8 cellular contexts compared by ENCODE assay signal in the genomic region with DNA sequence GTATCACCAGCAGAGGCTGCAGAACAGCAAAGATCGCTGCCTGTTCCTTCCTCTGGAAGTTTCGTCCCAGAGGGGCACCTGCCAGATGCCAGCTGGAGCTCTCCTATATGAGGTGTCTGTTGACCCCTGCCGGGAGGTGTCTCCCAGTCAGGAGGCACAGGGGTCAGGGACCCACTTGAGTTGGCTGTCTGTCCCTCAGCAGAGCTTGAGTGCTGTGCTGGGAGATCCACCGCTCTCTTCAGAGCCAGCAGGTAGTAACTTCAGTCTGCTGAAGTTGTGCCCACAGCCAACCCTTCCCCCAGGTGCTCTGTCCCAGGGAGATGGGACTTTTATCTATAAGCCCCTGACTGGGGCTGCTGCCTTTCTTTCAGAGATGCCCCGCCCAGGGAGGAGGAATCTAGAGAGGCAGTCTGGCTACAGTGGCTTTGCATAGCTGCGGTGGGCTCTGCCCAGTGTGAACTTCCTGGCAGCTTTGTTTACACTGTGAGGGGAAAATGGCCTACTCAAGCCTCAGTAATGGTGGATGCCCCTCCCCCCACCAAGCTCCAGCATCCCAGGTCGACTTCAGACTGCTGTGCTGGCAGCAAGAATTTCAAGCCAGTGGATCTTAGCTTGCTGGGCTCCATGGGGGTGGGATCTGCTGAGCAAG. TPM values are rescaled to one million over a fixed set of nuclear protein-coding genes. Genes with fewer than 3 reads are reported as not detected.
DNase-seq lines count a peak whose midpoint lies in the region; ATAC-seq and TF ChIP-seq lines count a peak whose summit lies in the region.
"Not testable (repeated sequence)": the region's sequence is repeated elsewhere in the genome, so short reads cannot be mapped to it uniquely, and the experiment has no call there.

No MANE protein-coding gene starts in this region.

- DNase-seq in CD4-positive, alpha-beta memory T cell, result peak; percentile 23 to 55 (median 38)
- DNase-seq in IMR-90, result peak; percentile 51
- DNase-seq in T-cell, result peak in 27 of 34 experiments; percentile 27 to 65 (median 47)
- not testable (repeated sequence) for DNase-seq in activated T-helper 2 cell treated with anti-CD3 and anti-CD28 coated beads, Interferon-gamma antibody, Interleukin-2, Interleukin-4, amounts not matched to agents 10 μg/mL and 5 μg/mL and 100 μg/mL, durations not matched to agents 14 hours and 24 hours and 36 hours (ENCODE audit: low spot score); stimulated activated effector memory CD8-positive, alpha-beta T cell treated with anti-CD3 and anti-CD28 coated beads, Interleukin-12 subunit alpha, Interleukin-12 subunit beta, amount 100 ng/mL, for 72 hours (ENCODE audit: low spot score in 2 of 2)
- peak in 1 of 2 donors; percentile 54 for DNase-seq in central memory CD8-positive, alpha-beta T cell (ENCODE audit: low spot score in 2 of 2)
- peak in 1 of 2 donors; percentile 40 for DNase-seq in cardiac muscle cell (ENCODE audit: low read depth in 1 of 2, low spot score in 1 of 2)

- H3K23ac ChIP-seq in IMR-90 (ENCODE audit: low read depth, low read length), result not testable (repeated sequence)

- H4K91ac ChIP-seq in IMR-90 (ENCODE audit: insufficient read depth, low read depth, low read length), result not testable (repeated sequence)

- POLR2A ChIA-PET in CD4-positive, alpha-beta memory T cell (lab: Charles Lee; ENCODE audit: partially characterized antibody), result interaction anchor here (1.3 to 4.3 kb wide), 3 partner anchors 9 to 13 kb away, joined by 4 to 29 read pairs (median 12); no protein-coding TSS in a partner anchor
- POLR2A ChIA-PET in IMR-90 (lab: Charles Lee; ENCODE audit: unreplicated experiment); T-cell (lab: Charles Lee): not testable (repeated sequence)

- ATAC-seq in IMR-90 (ENCODE audit: low read depth) (peak; percentile 50), T-cell (replicated peaks in 1 of 4) (peak in 3 of 4 experiments; percentile 37 to 71 (median 63))
- peak; percentile 76 for ATAC-seq in central memory CD8-positive, alpha-beta T cell (replicated peaks; ENCODE audit: extremely low read depth, poor library complexity, severe bottlenecking)
- ATAC-seq in stimulated activated effector memory CD8-positive, alpha-beta T cell treated with anti-CD3 and anti-CD28 coated beads, Interleukin-12 subunit alpha, Interleukin-12 subunit beta, amount 100 ng/mL, for 72 hours, result not testable (repeated sequence)

- peak overlapping the region in 4 of 8 donors; percentile 44 to 74 (median 52) for H3K4me3 Mint-ChIP-seq in CD4-positive, alpha-beta memory T cell
- H3K4me3 Mint-ChIP-seq in T-cell, result peak overlapping the region in 1 of 3 donors; percentile 63
- H3K4me3 Mint-ChIP-seq in activated T-helper 2 cell treated with anti-CD3 and anti-CD28 coated beads, Interferon-gamma antibody, Interleukin-2, Interleukin-4, amounts not matched to agents 10 μg/mL and 5 μg/mL and 100 μg/mL, durations not matched to agents 14 hours and 24 hours and 36 hours (ENCODE audit: low read depth), result not testable (repeated sequence)
- peak overlapping the region; percentile 50 for H3K4me3 Mint-ChIP-seq in central memory CD8-positive, alpha-beta T cell
- H3K4me3 Mint-ChIP-seq in stimulated activated effector memory CD8-positive, alpha-beta T cell treated with anti-CD3 and anti-CD28 coated beads, Interleukin-12 subunit alpha, Interleukin-12 subunit beta, amount 100 ng/mL, for 72 hours, result peak overlapping the region; percentile 22

- in situ Hi-C loops in IMR-90 (cut with MboI; ENCODE audit: low sequenced_read_pairs), result not testable (repeated sequence)

- H3K4me1 ChIP-seq in CD4-positive, alpha-beta memory T cell (ENCODE audit: insufficient read depth, low read length), result peaks cover 21% of the 10 kb centered on the region
- not testable (repeated sequence) for H3K4me1 ChIP-seq in IMR-90 (ENCODE audit: control insufficient read depth, insufficient read depth, low read length); cardiac muscle cell (ENCODE audit: low read depth)
- H3K4me1 ChIP-seq in mesodermal cell (ENCODE audit: control insufficient read depth, insufficient read depth, low read length, poor library complexity, severe bottlenecking), result peaks cover 18% of the 10 kb centered on the region

- H3K27ac ChIP-seq in CD4-positive, alpha-beta memory T cell (ENCODE audit: low read depth, low read length), result peak overlapping the region; percentile 41
- H3K27ac ChIP-seq in IMR-90 (ENCODE audit: insufficient read depth, low read length) (0 out of 2 replicates have a peak overlapping the region, but pooled peaks have one; percentile 32), cardiac muscle cell (peak overlapping the region; percentile 64), mesodermal cell (ENCODE audit: low read depth, low read length, severe bottlenecking) (peak overlapping the region; percentile 91)

- peak overlapping the region; percentile 62 for H2BK5ac ChIP-seq in IMR-90 (ENCODE audit: low read depth, low read length, poor library complexity, severe bottlenecking)

- TF ChIP-seq CTCF in IMR-90 (conservative IDR thresholded peaks at IDR 0.05; ENCODE audit: low read depth, low read length); cardiac muscle cell (IDR thresholded peaks at IDR 0.05; ENCODE audit: low read depth, low read length): not testable (repeated sequence)

- TF ChIP-seq POLR2A in IMR-90 (IDR thresholded peaks at IDR 0.05; ENCODE audit: low read depth, low read length), result not testable (repeated sequence)

- intact Hi-C loops in CD4-positive, alpha-beta memory T cell (cut with micrococcal nuclease); IMR-90 (cut with micrococcal nuclease); activated T-helper 2 cell treated with anti-CD3 and anti-CD28 coated beads, Interferon-gamma antibody, Interleukin-2, Interleukin-4, amounts not matched to agents 10 μg/mL and 5 μg/mL and 100 μg/mL, durations not matched to agents 14 hours and 24 hours and 36 hours (cut with micrococcal nuclease): not testable (repeated sequence)

- not testable (repeated sequence) for H3K9ac ChIP-seq in IMR-90 (ENCODE audit: low read depth, low read length)

- H2AK9ac ChIP-seq in IMR-90 (replicated peaks; ENCODE audit: low read depth, low read length, poor library complexity), result not testable (repeated sequence)

- H3K4me3 ChIP-seq in CD4-positive, alpha-beta memory T cell (ENCODE audit: low read length in 2 of 2); IMR-90 (ENCODE audit: insufficient read depth, low read depth, low read length); cardiac muscle cell; mesodermal cell (ENCODE audit: extremely low read depth, insufficient read depth, low read length, poor library complexity, severe bottlenecking): not testable (repeated sequence)

- not testable (repeated sequence) for H3K56ac ChIP-seq in IMR-90 (ENCODE audit: extremely low read depth, insufficient read depth, low read length)

- 0 out of 2 replicates have a peak overlapping the region, but pooled peaks have one; percentile 15 for H2BK120ac ChIP-seq in IMR-90 (ENCODE audit: low read depth, low read length)

- H3K9me1 ChIP-seq in IMR-90 (ENCODE audit: insufficient read depth, low read length), result peaks cover 12% of the 10 kb centered on the region; the same call in 1 of the 2 replicates

- peaks cover 14 to 52% of the 10 kb centered on the region in 2 experiments for H3K79me1 ChIP-seq in IMR-90 (ENCODE audit: low read depth in 1 of 2, low read length in 2 of 2)

- not testable (repeated sequence) for H2BK15ac ChIP-seq in IMR-90 (ENCODE audit: low read depth, low read length)

- H3K9me3 ChIP-seq in CD4-positive, alpha-beta memory T cell (ENCODE audit: control insufficient read depth in 1 of 2, low read length in 2 of 2); IMR-90 (ENCODE audit: control insufficient read depth, insufficient read depth, low read length); cardiac muscle cell (ENCODE audit: low read depth); mesodermal cell (ENCODE audit: control insufficient read depth, low read length): not testable (repeated sequence)

- peaks cover 37% of the 10 kb centered on the region for H3K36me3 ChIP-seq in CD4-positive, alpha-beta memory T cell (ENCODE audit: insufficient read depth, low read length)
- H3K36me3 ChIP-seq in IMR-90 (ENCODE audit: control insufficient read depth, insufficient read depth, low read length) (peaks cover 46% of the 10 kb centered on the region), cardiac muscle cell (peaks cover 16% of the 10 kb centered on the region), mesodermal cell (ENCODE audit: control insufficient read depth, insufficient read depth, low read length) (peaks cover 67% of the 10 kb centered on the region)

- peaks cover 37 to 74% of the 10 kb centered on the region in 2 donors for H3K36me3 Mint-ChIP-seq in CD4-positive, alpha-beta memory T cell
- H3K36me3 Mint-ChIP-seq in T-cell, result peaks cover 64% of the 10 kb centered on the region
- H3K36me3 Mint-ChIP-seq in activated T-helper 2 cell treated with anti-CD3 and anti-CD28 coated beads, Interferon-gamma antibody, Interleukin-2, Interleukin-4, amounts not matched to agents 10 μg/mL and 5 μg/mL and 100 μg/mL, durations not matched to agents 14 hours and 24 hours and 36 hours (ENCODE audit: low read depth), result peaks cover 79% of the 10 kb centered on the region
- H3K36me3 Mint-ChIP-seq in central memory CD8-positive, alpha-beta T cell (ENCODE audit: insufficient read depth), result peaks cover 33% of the 10 kb centered on the region
- peaks cover 97% of the 10 kb centered on the region for H3K36me3 Mint-ChIP-seq in stimulated activated effector memory CD8-positive, alpha-beta T cell treated with anti-CD3 and anti-CD28 coated beads, Interleukin-12 subunit alpha, Interleukin-12 subunit beta, amount 100 ng/mL, for 72 hours

- H2AFZ ChIP-seq in IMR-90 (replicated peaks; ENCODE audit: low read length, poor library complexity), result not testable (repeated sequence)

- not testable (repeated sequence) for H4K5ac ChIP-seq in IMR-90 (ENCODE audit: low read depth, low read length)

- BruUV-seq in IMR-90 (replicated peaks; lab: Mats Ljungman, UMichigan), result not testable (repeated sequence)

- not testable (repeated sequence) for H3K18ac ChIP-seq in IMR-90 (ENCODE audit: low read depth, low read length)

- H3K14ac ChIP-seq in IMR-90 (replicated peaks; ENCODE audit: low read depth, low read length), result peak overlapping the region; percentile 51; the same call in 1 of the 2 replicates

- CTCF ChIA-PET in CD4-positive, alpha-beta memory T cell (lab: Charles Lee; ENCODE audit: partially characterized antibody), result interaction anchor here (1.6 kb wide), 1 partner anchor 8 kb away, joined by 3 read pairs; no protein-coding TSS in a partner anchor
- CTCF ChIA-PET in IMR-90 (lab: Yijun Ruan, JAX); T-cell (lab: Charles Lee): not testable (repeated sequence)

- not testable (repeated sequence) for TF ChIP-seq RAD21 in IMR-90 (IDR thresholded peaks at IDR 0.05; ENCODE audit: low read length)

- dilution Hi-C loops in IMR-90 (cut with HindIII; ENCODE audit: low sequenced_read_pairs, unreplicated experiment), result not testable (repeated sequence)

- H3K27me3 ChIP-seq in CD4-positive, alpha-beta memory T cell (ENCODE audit: insufficient read depth, low read length); IMR-90 (ENCODE audit: control insufficient read depth, insufficient read depth, low read length); cardiac muscle cell: not testable (repeated sequence)

- H2AK5ac ChIP-seq in IMR-90 (ENCODE audit: low read depth, low read length), result not testable (repeated sequence)

- H4K8ac ChIP-seq in IMR-90 (ENCODE audit: low read depth in 2 of 2, low read length in 2 of 2), result peak overlapping the region in 1 of 2 experiments; percentile 68; a peak in 1 of 4 replicates

- H3K4ac ChIP-seq in IMR-90 (ENCODE audit: low read depth, low read length), result peak overlapping the region; percentile 72

- H3K9me3 Mint-ChIP-seq in CD4-positive, alpha-beta memory T cell; T-cell; activated T-helper 2 cell treated with anti-CD3 and anti-CD28 coated beads, Interferon-gamma antibody, Interleukin-2, Interleukin-4, amounts not matched to agents 10 μg/mL and 5 μg/mL and 100 μg/mL, durations not matched to agents 14 hours and 24 hours and 36 hours; central memory CD8-positive, alpha-beta T cell; stimulated activated effector memory CD8-positive, alpha-beta T cell treated with anti-CD3 and anti-CD28 coated beads, Interleukin-12 subunit alpha, Interleukin-12 subunit beta, amount 100 ng/mL, for 72 hours: not testable (repeated sequence)

- H2BK20ac ChIP-seq in IMR-90 (ENCODE audit: low read depth, low read length), result not testable (repeated sequence)

- H3K4me2 ChIP-seq in IMR-90 (ENCODE audit: low read depth, low read length), result not testable (repeated sequence)

- no CpG with 5 or more reads among the region's 7 CpGs for whole genome bisulfite sequencing in IMR-90 (ENCODE audit: extremely low coverage in 2 of 2, insufficient read length in 1 of 2), 2 experiments
- WGBS in mesodermal cell (ENCODE audit: insufficient coverage in 2 of 2), 2 experiments, result 55 to 61% methylated on average over 4 to 5 of the region's 7 CpGs

- H4K20me1 ChIP-seq in IMR-90 (ENCODE audit: insufficient read depth, low read length), result peaks cover 16% of the 10 kb centered on the region; the same call in 1 of the 2 replicates

- H3K27ac Mint-ChIP-seq in CD4-positive, alpha-beta memory T cell, result peak overlapping the region; percentile 61 to 89 (median 79)
- peak overlapping the region; percentile 92 to 95 for H3K27ac Mint-ChIP-seq in T-cell
- H3K27ac Mint-ChIP-seq in activated T-helper 2 cell treated with anti-CD3 and anti-CD28 coated beads, Interferon-gamma antibody, Interleukin-2, Interleukin-4, amounts not matched to agents 10 μg/mL and 5 μg/mL and 100 μg/mL, durations not matched to agents 14 hours and 24 hours and 36 hours, result peak overlapping the region; percentile 35
- H3K27ac Mint-ChIP-seq in central memory CD8-positive, alpha-beta T cell (ENCODE audit: low read depth), result peak overlapping the region; percentile 83
- H3K27ac Mint-ChIP-seq in stimulated activated effector memory CD8-positive, alpha-beta T cell treated with anti-CD3 and anti-CD28 coated beads, Interleukin-12 subunit alpha, Interleukin-12 subunit beta, amount 100 ng/mL, for 72 hours, result peak overlapping the region; percentile 88

- H3K4me1 Mint-ChIP-seq in CD4-positive, alpha-beta memory T cell, result peaks cover 32 to 58% (median 48%) of the 10 kb centered on the region in 4 donors
- H3K4me1 Mint-ChIP-seq in T-cell, result peaks cover 57 to 60% (median 58%) of the 10 kb centered on the region in 3 donors
- peaks cover 29% of the 10 kb centered on the region for H3K4me1 Mint-ChIP-seq in activated T-helper 2 cell treated with anti-CD3 and anti-CD28 coated beads, Interferon-gamma antibody, Interleukin-2, Interleukin-4, amounts not matched to agents 10 μg/mL and 5 μg/mL and 100 μg/mL, durations not matched to agents 14 hours and 24 hours and 36 hours (ENCODE audit: low read depth)
- peaks cover 54% of the 10 kb centered on the region for H3K4me1 Mint-ChIP-seq in central memory CD8-positive, alpha-beta T cell
- peaks cover 51% of the 10 kb centered on the region for H3K4me1 Mint-ChIP-seq in stimulated activated effector memory CD8-positive, alpha-beta T cell treated with anti-CD3 and anti-CD28 coated beads, Interleukin-12 subunit alpha, Interleukin-12 subunit beta, amount 100 ng/mL, for 72 hours

- H3K27me3 Mint-ChIP-seq in CD4-positive, alpha-beta memory T cell; T-cell; activated T-helper 2 cell treated with anti-CD3 and anti-CD28 coated beads, Interferon-gamma antibody, Interleukin-2, Interleukin-4, amounts not matched to agents 10 μg/mL and 5 μg/mL and 100 μg/mL, durations not matched to agents 14 hours and 24 hours and 36 hours (ENCODE audit: low read depth); central memory CD8-positive, alpha-beta T cell: not testable (repeated sequence)

RNA-seq across cellular contexts. Expression of gene NOP14, which starts 40.6 kb away (rescaled TPM):
- total RNA-seq in CD4-positive, alpha-beta memory T cell, result 10 to 100 TPM; 41.3 to 41.4 TPM
- 10 to 100 TPM in 1 of 2 donors, 1 to 10 TPM in 1; 2.6 to 35.5 TPM for polyA plus RNA-seq in CD4-positive, alpha-beta memory T cell
- total RNA-seq in IMR-90 (2012; rRNA removed), result 10.9 and 19.2 TPM in 2 replicates
- polyA plus RNA-seq in IMR-90 (2012; rRNA removed), result 11.3 and 12.6 TPM in 2 replicates
- polyA plus RNA-seq in IMR-90 (2012; cell fraction: cytosol; rRNA removed), result 5.4 and 8.4 TPM in 2 replicates
- 6.7 and 10.4 TPM in 2 replicates for polyA plus RNA-seq in IMR-90 (2012; cell fraction: nucleus; rRNA removed; ENCODE audit: low replicate concordance)
- total RNA-seq in T-cell, result 10 to 100 TPM; 30.6 to 48.1 (median 46.3) TPM
- 104 and 106 TPM in 2 replicates for total RNA-seq in activated T-helper 2 cell treated with anti-CD3 and anti-CD28 coated beads, Interferon-gamma antibody, Interleukin-2, Interleukin-4, amounts not matched to agents 10 μg/mL and 5 μg/mL and 100 μg/mL, durations not matched to agents 14 hours and 24 hours and 36 hours
- 14.4 and 19.8 TPM in 2 replicates for total RNA-seq in cardiac muscle cell
- polyA plus RNA-seq in cardiac muscle cell, result 15.0 and 17.6 TPM in 2 replicates
- polyA plus RNA-seq in mesodermal cell (2013, experiment 1 of 2), result 21.0 TPM
- 20.6 TPM for polyA plus RNA-seq in mesodermal cell (2013, experiment 2 of 2)

RNA-seq across cellular contexts. Expression of gene GRK4, which starts 40.8 kb away (rescaled TPM):
- total RNA-seq in CD4-positive, alpha-beta memory T cell, result 1 to 10 TPM; 2.8 to 3.2 TPM
- 1 to 10 TPM in 1 of 2 donors, under 1 TPM in 1; 0.55 to 1.9 TPM for polyA plus RNA-seq in CD4-positive, alpha-beta memory T cell
- 1.6 and 1.7 TPM in 2 replicates for total RNA-seq in IMR-90 (2012; rRNA removed)
- polyA plus RNA-seq in IMR-90 (2012; rRNA removed), result 2.1 and 2.2 TPM in 2 replicates
- 2.0 and 2.3 TPM in 2 replicates for polyA plus RNA-seq in IMR-90 (2012; cell fraction: cytosol; rRNA removed)
- polyA plus RNA-seq in IMR-90 (2012; cell fraction: nucleus; rRNA removed; ENCODE audit: low replicate concordance), result 1.1 and 1.6 TPM in 2 replicates
- total RNA-seq in T-cell, result 1 to 10 TPM; 1.8 to 4.8 (median 2.5) TPM
- total RNA-seq in activated T-helper 2 cell treated with anti-CD3 and anti-CD28 coated beads, Interferon-gamma antibody, Interleukin-2, Interleukin-4, amounts not matched to agents 10 μg/mL and 5 μg/mL and 100 μg/mL, durations not matched to agents 14 hours and 24 hours and 36 hours, result 4.5 and 4.6 TPM in 2 replicates
- 9.4 and 12.8 TPM in 2 replicates for total RNA-seq in cardiac muscle cell
- polyA plus RNA-seq in cardiac muscle cell, result 10.0 and 11.1 TPM in 2 replicates
- 4.3 TPM for polyA plus RNA-seq in mesodermal cell (2013, experiment 1 of 2)
- 4.2 TPM for polyA plus RNA-seq in mesodermal cell (2013, experiment 2 of 2)

Comparison
In these comparisons a context has a peak if more than half of its experiments do, and no peak if none do; other contexts are left out.
1. H3K27ac ChIP-seq: peak in every context shown above with its lines; median percentile 91 in mesodermal cell; 64 in cardiac muscle cell; 41 in CD4-positive, alpha-beta memory T cell; 32 in IMR-90.
2. H3K27ac Mint-ChIP-seq: peak in every context shown above with its lines; median percentile 94 in T-cell; 88 in stimulated activated effector memory CD8-positive, alpha-beta T cell treated with anti-CD3 and anti-CD28 coated beads, Interleukin-12 subunit alpha, Interleukin-12 subunit beta, amount 100 ng/mL, for 72 hours; 83 in central memory CD8-positive, alpha-beta T cell; 79 in CD4-positive, alpha-beta memory T cell; 35 in activated T-helper 2 cell treated with anti-CD3 and anti-CD28 coated beads, Interferon-gamma antibody, Interleukin-2, Interleukin-4, amounts not matched to agents 10 μg/mL and 5 μg/mL and 100 μg/mL, durations not matched to agents 14 hours and 24 hours and 36 hours.